In the genomic region with DNA sequence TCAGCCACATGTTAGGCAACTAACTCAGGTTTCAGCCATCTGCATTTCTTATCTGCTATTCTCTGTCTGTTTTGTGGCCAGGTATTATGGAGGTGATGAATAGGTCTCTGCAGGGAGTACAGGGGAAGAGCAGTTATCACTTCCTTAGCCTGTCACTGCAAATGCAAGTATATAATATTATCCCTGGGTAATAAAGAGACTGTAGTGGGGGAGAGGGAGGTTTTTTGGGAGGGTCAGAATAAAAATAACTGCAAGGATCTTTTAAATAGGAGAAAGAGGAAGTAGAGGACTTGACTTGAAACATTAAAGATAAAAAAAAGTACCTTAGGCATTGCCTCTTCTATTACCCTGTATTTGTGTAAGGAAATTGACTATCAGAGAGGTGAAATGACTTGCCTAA, we compare ENCODE assay signal across 18 cellular contexts. TPM values are rescaled to one million over a fixed set of nuclear protein-coding genes. Genes with fewer than 3 reads are reported as not detected.
"Had no signal": no experiment of that assay in that cellular context is flagged by ENCODE, and none has a peak within 500 bp of the region (broad histone marks: within the 10 kb centered on the region; RNA-seq: fewer than 3 reads in every experiment).

No MANE protein-coding gene starts in this region.

- H3K4me3 ChIP-seq: ascending aorta, breast epithelium, lower lobe of right lung, ovary, stomach, thoracic aorta had no signal

- H3K27me3 ChIP-seq: ascending aorta, breast epithelium, ovary, stomach had no signal

- ATAC-seq: activated CD4-positive, alpha-beta T cell treated with anti-CD3 and anti-CD28 coated beads for 36 hours; activated CD8-positive, alpha-beta memory T cell treated with anti-CD3 and anti-CD28 coated beads, Interleukin-2, amount 10 ng/mL, durations not matched to agents 7 days and 5 days; lower lobe of right lung; sciatic nerve had no signal

- H3K27ac ChIP-seq: ascending aorta, breast epithelium, lower lobe of right lung, ovary, stomach, thoracic aorta, VCaP had no signal

- DNase-seq: activated CD4-positive, alpha-beta memory T cell treated with anti-CD3 and anti-CD28 coated beads for 36 hours; activated CD4-positive, alpha-beta T cell treated with anti-CD3 and anti-CD28 coated beads for 36 hours; activated CD8-positive, alpha-beta memory T cell treated with anti-CD3 and anti-CD28 coated beads, Interleukin-2, amount 10 ng/mL, durations not matched to agents 7 days and 5 days; activated naive CD4-positive, alpha-beta T cell treated with anti-CD3 and anti-CD28 coated beads, Interleukin-2, amount 10 ng/mL, durations not matched to agents 7 days and 5 days; activated T-cell treated with anti-CD3 and anti-CD28 coated beads, Interleukin-2, amount 50 U/mL, for 1 hour; effector memory CD4-positive, alpha-beta T cell; foreskin melanocyte; head of caudate nucleus; lower lobe of right lung; midbrain; ovary; stomach had no signal

- H3K36me3 ChIP-seq: ascending aorta, breast epithelium, lower lobe of right lung, ovary, stomach, thoracic aorta had no signal

- H3K4me1 ChIP-seq: ascending aorta, breast epithelium, lower lobe of right lung had no signal

- H3K9me3 ChIP-seq: ascending aorta, breast epithelium, lower lobe of right lung, ovary, stomach, thoracic aorta had no signal

RNA-seq across cellular contexts. Expression of a gene that starts 49.5 kb away (rescaled TPM):
- total RNA-seq: neural crest cell had no signal
